Comparison of ENCODE assay signal across 15 cellular contexts in the genomic region with DNA sequence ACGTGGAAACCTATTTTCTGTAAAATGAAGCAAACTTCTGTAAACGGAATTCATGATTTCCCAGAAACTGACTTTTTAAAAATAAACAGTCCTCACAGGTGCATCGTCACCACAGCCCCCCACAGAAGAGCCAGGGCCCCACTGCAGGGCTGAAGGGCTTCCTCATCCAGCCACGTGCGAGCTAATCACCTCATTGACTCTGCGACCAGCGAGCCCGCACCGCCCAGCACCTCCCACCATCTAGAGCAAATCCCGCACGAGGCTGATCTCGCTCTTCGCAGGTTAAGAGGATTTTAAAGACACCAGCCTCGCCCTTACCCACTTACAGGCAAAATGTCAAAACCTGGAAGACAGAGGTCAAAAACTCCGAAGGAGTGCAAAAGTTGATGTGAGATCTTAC. TPM values are rescaled to one million over a fixed set of nuclear protein-coding genes. Genes with fewer than 3 reads are reported as not detected.
DNase-seq lines count a peak whose midpoint lies in the region; ATAC-seq lines count a peak whose summit lies in the region.
"Had no signal": no experiment of that assay in that cellular context is flagged by ENCODE, and none has a peak within 500 bp of the region (broad histone marks: within the 10 kb centered on the region; RNA-seq: fewer than 3 reads in every experiment).

No MANE protein-coding gene starts in this region.

- peaks cover 12% of the 10 kb centered on the region for H3K36me3 Mint-ChIP-seq in stimulated activated naive CD8-positive, alpha-beta T cell treated with anti-CD3 and anti-CD28 coated beads, Interleukin-15, Interleukin-2, amounts not matched to agents 100 ng/mL and 50 ng/mL, for 24 hours (ENCODE audit: low read depth)
- H3K36me3 Mint-ChIP-seq in activated T-helper 17 cell treated with anti-CD3 and anti-CD28 coated beads, Interleukin-2, amount 50 U/mL, for 72 hours (ENCODE audit: low read depth), result peaks cover 4% of the 10 kb centered on the region
- H3K36me3 Mint-ChIP-seq in memory B cell, result peaks cover 5% of the 10 kb centered on the region

- no peaks in the 10 kb centered on the region for H3K9me3 Mint-ChIP-seq in stimulated activated naive CD8-positive, alpha-beta T cell treated with anti-CD3 and anti-CD28 coated beads, Interleukin-15, Interleukin-2, amounts not matched to agents 100 ng/mL and 50 ng/mL, for 24 hours
- no peaks in the 10 kb centered on the region for H3K9me3 Mint-ChIP-seq in activated T-helper 17 cell treated with anti-CD3 and anti-CD28 coated beads, Interleukin-2, amount 50 U/mL, for 72 hours
- no peaks in the 10 kb centered on the region for H3K9me3 Mint-ChIP-seq in memory B cell

- H3K4me1 Mint-ChIP-seq in stimulated activated naive CD8-positive, alpha-beta T cell treated with anti-CD3 and anti-CD28 coated beads, Interleukin-15, Interleukin-2, amounts not matched to agents 100 ng/mL and 50 ng/mL, for 24 hours (ENCODE audit: low read depth), result peaks cover 38% of the 10 kb centered on the region
- H3K4me1 Mint-ChIP-seq in activated T-helper 17 cell treated with anti-CD3 and anti-CD28 coated beads, Interleukin-2, amount 50 U/mL, for 72 hours, result peaks cover 13% of the 10 kb centered on the region
- H3K4me1 Mint-ChIP-seq in memory B cell, result peaks cover 24% of the 10 kb centered on the region

- peak overlapping the region; percentile 36 for H3K27ac Mint-ChIP-seq in stimulated activated naive CD8-positive, alpha-beta T cell treated with anti-CD3 and anti-CD28 coated beads, Interleukin-15, Interleukin-2, amounts not matched to agents 100 ng/mL and 50 ng/mL, for 24 hours
- no peak overlapping the region for H3K27ac Mint-ChIP-seq in activated T-helper 17 cell treated with anti-CD3 and anti-CD28 coated beads, Interleukin-2, amount 50 U/mL, for 72 hours
- H3K27ac Mint-ChIP-seq in memory B cell, result no peak overlapping the region
- H3K27ac Mint-ChIP-seq: immature natural killer cell had no signal

- no peak for ATAC-seq in stimulated activated naive CD8-positive, alpha-beta T cell treated with anti-CD3 and anti-CD28 coated beads, Interleukin-15, Interleukin-2, amounts not matched to agents 100 U/mL and 50 U/mL, for 24 hours
- no peak for ATAC-seq in activated T-helper 17 cell treated with anti-CD3 and anti-CD28 coated beads, Interleukin-2, amount 50 U/mL, for 72 hours (replicated peaks)
- no peak for ATAC-seq in memory B cell (ENCODE audit: low read depth)
- ATAC-seq in GM19351 (IDR thresholded peaks at IDR 0.05; ENCODE audit: unreplicated experiment), result no peak
- no peak for ATAC-seq in HG03045 (IDR thresholded peaks at IDR 0.05; ENCODE audit: unreplicated experiment)
- ATAC-seq: upper lobe of right lung had no signal

- H3K27me3 Mint-ChIP-seq in stimulated activated naive CD8-positive, alpha-beta T cell treated with anti-CD3 and anti-CD28 coated beads, Interleukin-15, Interleukin-2, amounts not matched to agents 100 ng/mL and 50 ng/mL, for 24 hours, result peaks cover 26% of the 10 kb centered on the region
- H3K27me3 Mint-ChIP-seq in activated T-helper 17 cell treated with anti-CD3 and anti-CD28 coated beads, Interleukin-2, amount 50 U/mL, for 72 hours, result peaks cover 23% of the 10 kb centered on the region
- H3K27me3 Mint-ChIP-seq in memory B cell, result peaks cover 28% of the 10 kb centered on the region

- DNase-seq in stimulated activated naive CD8-positive, alpha-beta T cell treated with anti-CD3 and anti-CD28 coated beads, Interleukin-15, Interleukin-2, amounts not matched to agents 100 U/mL and 50 U/mL, for 24 hours, result no peak
- DNase-seq in memory B cell (ENCODE audit: low spot score in 2 of 2), result no peak
- DNase-seq in HuH-7.5 (ENCODE audit: low spot score), result no peak
- no peak for DNase-seq in NCI-H345 treated with DMSO at 0.1 percent for 48 hours (lab: John Stamatoyannopoulos, UW; ENCODE audit: unreplicated experiment)
- DNase-seq: activated CD8-positive, alpha-beta memory T cell treated with anti-CD3 and anti-CD28 coated beads, Interleukin-2, amount 50 U/mL, for 48 hours; effector CD8-positive, alpha-beta T cell; foreskin fibroblast; immature natural killer cell; NCI-H1048; stimulated activated CD4-positive, alpha-beta T cell treated with anti-CD3 and anti-CD28 coated beads, Interleukin-2, amount 100 ng/mL, for 48 hours; upper lobe of right lung had no signal

- H3K4me3 Mint-ChIP-seq in stimulated activated naive CD8-positive, alpha-beta T cell treated with anti-CD3 and anti-CD28 coated beads, Interleukin-15, Interleukin-2, amounts not matched to agents 100 ng/mL and 50 ng/mL, for 24 hours, result peak overlapping the region; percentile 78
- peak overlapping the region; percentile 47 for H3K4me3 Mint-ChIP-seq in activated T-helper 17 cell treated with anti-CD3 and anti-CD28 coated beads, Interleukin-2, amount 50 U/mL, for 72 hours
- H3K4me3 Mint-ChIP-seq in memory B cell, result peak overlapping the region; percentile 39

RNA-seq across cellular contexts. Expression of a gene that starts 14.8 kb away (rescaled TPM):
- total RNA-seq in activated T-helper 17 cell treated with anti-CD3 and anti-CD28 coated beads, Interleukin-2, amount 50 U/mL, for 72 hours, result 10 to 100 TPM; 19.3 to 22.6 TPM

RNA-seq across cellular contexts. Expression of a gene that starts 53.3 kb away (rescaled TPM):
- 10 to 100 TPM; 48.2 to 61.2 TPM for total RNA-seq in activated T-helper 17 cell treated with anti-CD3 and anti-CD28 coated beads, Interleukin-2, amount 50 U/mL, for 72 hours
